ENCODE assay signal across 11 cellular contexts in genomic region chr12:98274430-98275130, GRCh38.
DNase-seq lines count a peak whose midpoint lies in the region; ATAC-seq and TF ChIP-seq lines count a peak whose summit lies in the region.
"Had no signal": no experiment of that assay in that cellular context is flagged by ENCODE, and none has a peak within 500 bp of the region (broad histone marks: within the 10 kb centered on the region; RNA-seq: fewer than 3 reads in every experiment).

No MANE protein-coding gene starts in this region.

- in situ Hi-C loops in HAP-1 (cut with MboI; ENCODE audit: low sequenced_read_pairs) = no loop called here

- ATAC-seq in GM19351 (IDR thresholded peaks at IDR 0.05; ENCODE audit: unreplicated experiment) (peak; percentile 99), HG02763 (IDR thresholded peaks at IDR 0.05; ENCODE audit: unreplicated experiment) (peak; percentile 98), HG03469 (IDR thresholded peaks at IDR 0.05; ENCODE audit: unreplicated experiment) (peak; percentile 97)
- ATAC-seq: HepG2 had no signal

- no peak for TF ChIP-seq POLR2A in ovary (IDR thresholded peaks at IDR 0.05)

- H3K9me3 ChIP-seq in ovary (no peaks in the 10 kb centered on the region), HAP-1 (no peaks in the 10 kb centered on the region)
- H3K9me3 ChIP-seq: esophagus muscularis mucosa had no signal

- H3K27me3 ChIP-seq in ovary (no peaks in the 10 kb centered on the region), HAP-1 (ENCODE audit: low read depth) (peaks cover 5% of the 10 kb centered on the region; the same call in 1 of the 2 replicates)
- H3K27me3 ChIP-seq: esophagus muscularis mucosa had no signal

- no peaks in the 10 kb centered on the region for H3K4me1 ChIP-seq in ovary (ENCODE audit: insufficient read depth)
- H3K4me1 ChIP-seq in HAP-1 = no peaks in the 10 kb centered on the region
- H3K4me1 ChIP-seq: esophagus muscularis mucosa had no signal

- H3K36me3 ChIP-seq in ovary (no peaks in the 10 kb centered on the region), HAP-1 (replicated peaks) (no peaks in the 10 kb centered on the region)
- H3K36me3 ChIP-seq: esophagus muscularis mucosa had no signal

- no peak for TF ChIP-seq CTCF in GM12864 (IDR thresholded peaks at IDR 0.05; ENCODE audit: low read depth, low read length, missing control alignments)
- no peak for TF ChIP-seq CTCF in ovary (IDR thresholded peaks at IDR 0.05)
- no peak for TF ChIP-seq CTCF in coronary artery (IDR thresholded peaks at IDR 0.05)

- no peak overlapping the region for H3K27ac ChIP-seq in ovary
- H3K27ac ChIP-seq in coronary artery = no peak overlapping the region
- H3K27ac ChIP-seq: esophagus muscularis mucosa had no signal

- intact Hi-C loops in ovary (cut with DNase I) = no loop called here

- peak; percentile 22 for DNase-seq in GM12864 (ENCODE audit: low read depth)
- DNase-seq in ovary = no peak
- no peak for DNase-seq in NK-92 treated with Interleukin-12 subunit alpha and Interleukin-12 subunit beta, amount 100 ng/mL, for 24 hours (lab: John Stamatoyannopoulos, UW)
- DNase-seq in coronary artery (ENCODE audit: low spot score) = no peak
- DNase-seq in HAP-1 (ENCODE audit: low spot score in 2 of 2) = no peak
- DNase-seq: NCI-H446 treated with DMSO at 0.1 percent for 48 hours had no signal

- H3K4me3 ChIP-seq in GM12864 (ENCODE audit: low read depth, low read length) = no peak overlapping the region
- no peak overlapping the region for H3K4me3 ChIP-seq in ovary
- no peak overlapping the region for H3K4me3 ChIP-seq in coronary artery
- H3K4me3 ChIP-seq in HAP-1 = no peak overlapping the region
- H3K4me3 ChIP-seq: esophagus muscularis mucosa had no signal

- whole genome bisulfite sequencing in ovary, 3 donors = 39 to 52% (median 41%) methylated on average over 5 of the region's 5 CpGs

- no peak for TF ChIP-seq EP300 in ovary (IDR thresholded peaks at IDR 0.05)
